ENCODE assay signal across 1 cellular context in the genomic region with DNA sequence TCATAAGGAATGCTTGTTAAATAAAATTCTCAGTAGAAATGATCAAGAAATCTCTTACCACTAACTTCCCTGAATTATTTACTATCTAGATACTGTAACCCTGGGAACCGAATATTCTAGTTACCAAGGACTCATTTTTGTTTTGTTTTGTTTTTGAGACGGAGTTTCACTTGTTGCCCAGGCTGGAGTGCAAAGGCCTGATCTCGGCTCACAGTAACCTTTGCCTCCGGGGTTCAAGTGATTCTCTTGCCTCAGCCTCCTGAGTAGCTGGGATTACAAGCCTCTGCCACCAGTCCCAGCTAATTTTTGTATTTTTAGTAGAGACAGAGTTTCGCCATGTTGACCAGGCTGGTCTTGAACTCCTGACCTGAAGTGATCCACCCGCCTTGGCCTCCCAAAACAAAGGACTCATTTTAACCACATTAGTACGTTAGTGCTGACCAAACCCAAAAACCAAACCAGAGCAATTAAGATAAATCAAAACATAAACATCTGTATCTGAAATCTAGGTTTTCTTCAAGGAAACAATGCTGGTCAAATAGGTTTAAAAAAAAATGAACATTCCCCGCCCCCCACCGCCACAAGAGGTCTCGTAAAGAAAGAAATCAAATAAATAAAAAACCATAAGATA.
A peak's percentile ranks its signal among the peaks of the same experiment; 100 is the strongest.
TF ChIP-seq lines count a peak whose summit lies in the region.

No MANE protein-coding gene starts in this region.

TF ChIP-seq in GM12878, 131 proteins besides CTCF, POLR2A, EP300 and RAD21:
- TF ChIP-seq ZNF207 (IDR thresholded peaks at IDR 0.05; ENCODE audit: borderline replicate concordance) (no peak), RBBP5 (conservative IDR thresholded peaks at IDR 0.05) (no peak), CREM (IDR thresholded peaks at IDR 0.05; ENCODE audit: low read depth) (no peak), RUNX3 (IDR thresholded peaks at IDR 0.05; ENCODE audit: low read length) (no peak), LARP7 (IDR thresholded peaks at IDR 0.05) (no peak), CBX5 (IDR thresholded peaks at IDR 0.05; ENCODE audit: low read depth) (no peak), ZNF274 (IDR thresholded peaks at IDR 0.05; ENCODE audit: insufficient read depth, insufficient read length) (no peak), SREBF2 (IDR thresholded peaks at IDR 0.05; ENCODE audit: low read length) (no peak), STAT3 (IDR thresholded peaks at IDR 0.05; ENCODE audit: low read depth, low read length) (no peak), NR2F1 (conservative IDR thresholded peaks at IDR 0.05) (0 out of 2 replicates have a peak, but pooled peaks have one; percentile 17), ZNF622 (IDR thresholded peaks at IDR 0.05) (no peak), BMI1 (IDR thresholded peaks at IDR 0.05; ENCODE audit: borderline replicate concordance) (no peak)
- TF ChIP-seq, protein P1, sequence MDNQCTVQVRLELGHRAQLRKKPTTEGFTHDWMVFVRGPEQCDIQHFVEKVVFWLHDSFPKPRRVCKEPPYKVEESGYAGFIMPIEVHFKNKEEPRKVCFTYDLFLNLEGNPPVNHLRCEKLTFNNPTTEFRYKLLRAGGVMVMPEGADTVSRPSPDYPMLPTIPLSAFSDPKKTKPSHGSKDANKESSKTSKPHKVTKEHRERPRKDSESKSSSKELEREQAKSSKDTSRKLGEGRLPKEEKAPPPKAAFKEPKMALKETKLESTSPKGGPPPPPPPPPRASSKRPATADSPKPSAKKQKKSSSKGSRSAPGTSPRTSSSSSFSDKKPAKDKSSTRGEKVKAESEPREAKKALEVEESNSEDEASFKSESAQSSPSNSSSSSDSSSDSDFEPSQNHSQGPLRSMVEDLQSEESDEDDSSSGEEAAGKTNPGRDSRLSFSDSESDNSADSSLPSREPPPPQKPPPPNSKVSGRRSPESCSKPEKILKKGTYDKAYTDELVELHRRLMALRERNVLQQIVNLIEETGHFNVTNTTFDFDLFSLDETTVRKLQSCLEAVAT (IDR thresholded peaks at IDR 0.05): 0 out of 2 replicates have a peak, but pooled peaks have one; percentile 33
- TF ChIP-seq, protein P2, sequence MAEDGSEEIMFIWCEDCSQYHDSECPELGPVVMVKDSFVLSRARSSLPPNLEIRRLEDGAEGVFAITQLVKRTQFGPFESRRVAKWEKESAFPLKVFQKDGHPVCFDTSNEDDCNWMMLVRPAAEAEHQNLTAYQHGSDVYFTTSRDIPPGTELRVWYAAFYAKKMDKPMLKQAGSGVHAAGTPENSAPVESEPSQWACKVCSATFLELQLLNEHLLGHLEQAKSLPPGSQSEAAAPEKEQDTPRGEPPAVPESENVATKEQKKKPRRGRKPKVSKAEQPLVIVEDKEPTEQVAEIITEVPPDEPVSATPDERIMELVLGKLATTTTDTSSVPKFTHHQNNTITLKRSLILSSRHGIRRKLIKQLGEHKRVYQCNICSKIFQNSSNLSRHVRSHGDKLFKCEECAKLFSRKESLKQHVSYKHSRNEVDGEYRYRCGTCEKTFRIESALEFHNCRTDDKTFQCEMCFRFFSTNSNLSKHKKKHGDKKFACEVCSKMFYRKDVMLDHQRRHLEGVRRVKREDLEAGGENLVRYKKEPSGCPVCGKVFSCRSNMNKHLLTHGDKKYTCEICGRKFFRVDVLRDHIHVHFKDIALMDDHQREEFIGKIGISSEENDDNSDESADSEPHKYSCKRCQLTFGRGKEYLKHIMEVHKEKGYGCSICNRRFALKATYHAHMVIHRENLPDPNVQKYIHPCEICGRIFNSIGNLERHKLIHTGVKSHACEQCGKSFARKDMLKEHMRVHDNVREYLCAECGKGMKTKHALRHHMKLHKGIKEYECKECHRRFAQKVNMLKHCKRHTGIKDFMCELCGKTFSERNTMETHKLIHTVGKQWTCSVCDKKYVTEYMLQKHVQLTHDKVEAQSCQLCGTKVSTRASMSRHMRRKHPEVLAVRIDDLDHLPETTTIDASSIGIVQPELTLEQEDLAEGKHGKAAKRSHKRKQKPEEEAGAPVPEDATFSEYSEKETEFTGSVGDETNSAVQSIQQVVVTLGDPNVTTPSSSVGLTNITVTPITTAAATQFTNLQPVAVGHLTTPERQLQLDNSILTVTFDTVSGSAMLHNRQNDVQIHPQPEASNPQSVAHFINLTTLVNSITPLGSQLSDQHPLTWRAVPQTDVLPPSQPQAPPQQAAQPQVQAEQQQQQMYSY (CRISPR knock-in tag; IDR thresholded peaks at IDR 0.05): no peak
- TF ChIP-seq, protein P3, sequence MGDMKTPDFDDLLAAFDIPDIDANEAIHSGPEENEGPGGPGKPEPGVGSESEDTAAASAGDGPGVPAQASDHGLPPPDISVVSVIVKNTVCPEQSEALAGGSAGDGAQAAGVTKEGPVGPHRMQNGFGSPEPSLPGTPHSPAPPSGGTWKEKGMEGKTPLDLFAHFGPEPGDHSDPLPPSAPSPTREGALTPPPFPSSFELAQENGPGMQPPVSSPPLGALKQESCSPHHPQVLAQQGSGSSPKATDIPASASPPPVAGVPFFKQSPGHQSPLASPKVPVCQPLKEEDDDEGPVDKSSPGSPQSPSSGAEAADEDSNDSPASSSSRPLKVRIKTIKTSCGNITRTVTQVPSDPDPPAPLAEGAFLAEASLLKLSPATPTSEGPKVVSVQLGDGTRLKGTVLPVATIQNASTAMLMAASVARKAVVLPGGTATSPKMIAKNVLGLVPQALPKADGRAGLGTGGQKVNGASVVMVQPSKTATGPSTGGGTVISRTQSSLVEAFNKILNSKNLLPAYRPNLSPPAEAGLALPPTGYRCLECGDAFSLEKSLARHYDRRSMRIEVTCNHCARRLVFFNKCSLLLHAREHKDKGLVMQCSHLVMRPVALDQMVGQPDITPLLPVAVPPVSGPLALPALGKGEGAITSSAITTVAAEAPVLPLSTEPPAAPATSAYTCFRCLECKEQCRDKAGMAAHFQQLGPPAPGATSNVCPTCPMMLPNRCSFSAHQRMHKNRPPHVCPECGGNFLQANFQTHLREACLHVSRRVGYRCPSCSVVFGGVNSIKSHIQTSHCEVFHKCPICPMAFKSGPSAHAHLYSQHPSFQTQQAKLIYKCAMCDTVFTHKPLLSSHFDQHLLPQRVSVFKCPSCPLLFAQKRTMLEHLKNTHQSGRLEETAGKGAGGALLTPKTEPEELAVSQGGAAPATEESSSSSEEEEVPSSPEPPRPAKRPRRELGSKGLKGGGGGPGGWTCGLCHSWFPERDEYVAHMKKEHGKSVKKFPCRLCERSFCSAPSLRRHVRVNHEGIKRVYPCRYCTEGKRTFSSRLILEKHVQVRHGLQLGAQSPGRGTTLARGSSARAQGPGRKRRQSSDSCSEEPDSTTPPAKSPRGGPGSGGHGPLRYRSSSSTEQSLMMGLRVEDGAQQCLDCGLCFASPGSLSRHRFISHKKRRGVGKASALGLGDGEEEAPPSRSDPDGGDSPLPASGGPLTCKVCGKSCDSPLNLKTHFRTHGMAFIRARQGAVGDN (IDR thresholded peaks at IDR 0.05): no peak
- TF ChIP-seq, protein P4, sequence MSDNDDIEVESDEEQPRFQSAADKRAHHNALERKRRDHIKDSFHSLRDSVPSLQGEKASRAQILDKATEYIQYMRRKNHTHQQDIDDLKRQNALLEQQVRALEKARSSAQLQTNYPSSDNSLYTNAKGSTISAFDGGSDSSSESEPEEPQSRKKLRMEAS (IDR thresholded peaks at IDR 0.05; ENCODE audit: low read depth, low read length): no peak
- TF ChIP-seq, protein P5, sequence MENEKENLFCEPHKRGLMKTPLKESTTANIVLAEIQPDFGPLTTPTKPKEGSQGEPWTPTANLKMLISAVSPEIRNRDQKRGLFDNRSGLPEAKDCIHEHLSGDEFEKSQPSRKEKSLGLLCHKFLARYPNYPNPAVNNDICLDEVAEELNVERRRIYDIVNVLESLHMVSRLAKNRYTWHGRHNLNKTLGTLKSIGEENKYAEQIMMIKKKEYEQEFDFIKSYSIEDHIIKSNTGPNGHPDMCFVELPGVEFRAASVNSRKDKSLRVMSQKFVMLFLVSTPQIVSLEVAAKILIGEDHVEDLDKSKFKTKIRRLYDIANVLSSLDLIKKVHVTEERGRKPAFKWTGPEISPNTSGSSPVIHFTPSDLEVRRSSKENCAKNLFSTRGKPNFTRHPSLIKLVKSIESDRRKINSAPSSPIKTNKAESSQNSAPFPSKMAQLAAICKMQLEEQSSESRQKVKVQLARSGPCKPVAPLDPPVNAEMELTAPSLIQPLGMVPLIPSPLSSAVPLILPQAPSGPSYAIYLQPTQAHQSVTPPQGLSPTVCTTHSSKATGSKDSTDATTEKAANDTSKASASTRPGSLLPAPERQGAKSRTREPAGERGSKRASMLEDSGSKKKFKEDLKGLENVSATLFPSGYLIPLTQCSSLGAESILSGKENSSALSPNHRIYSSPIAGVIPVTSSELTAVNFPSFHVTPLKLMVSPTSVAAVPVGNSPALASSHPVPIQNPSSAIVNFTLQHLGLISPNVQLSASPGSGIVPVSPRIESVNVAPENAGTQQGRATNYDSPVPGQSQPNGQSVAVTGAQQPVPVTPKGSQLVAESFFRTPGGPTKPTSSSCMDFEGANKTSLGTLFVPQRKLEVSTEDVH (IDR thresholded peaks at IDR 0.05; ENCODE audit: low read depth, partially characterized antibody): no peak
- TF ChIP-seq, protein P6, sequence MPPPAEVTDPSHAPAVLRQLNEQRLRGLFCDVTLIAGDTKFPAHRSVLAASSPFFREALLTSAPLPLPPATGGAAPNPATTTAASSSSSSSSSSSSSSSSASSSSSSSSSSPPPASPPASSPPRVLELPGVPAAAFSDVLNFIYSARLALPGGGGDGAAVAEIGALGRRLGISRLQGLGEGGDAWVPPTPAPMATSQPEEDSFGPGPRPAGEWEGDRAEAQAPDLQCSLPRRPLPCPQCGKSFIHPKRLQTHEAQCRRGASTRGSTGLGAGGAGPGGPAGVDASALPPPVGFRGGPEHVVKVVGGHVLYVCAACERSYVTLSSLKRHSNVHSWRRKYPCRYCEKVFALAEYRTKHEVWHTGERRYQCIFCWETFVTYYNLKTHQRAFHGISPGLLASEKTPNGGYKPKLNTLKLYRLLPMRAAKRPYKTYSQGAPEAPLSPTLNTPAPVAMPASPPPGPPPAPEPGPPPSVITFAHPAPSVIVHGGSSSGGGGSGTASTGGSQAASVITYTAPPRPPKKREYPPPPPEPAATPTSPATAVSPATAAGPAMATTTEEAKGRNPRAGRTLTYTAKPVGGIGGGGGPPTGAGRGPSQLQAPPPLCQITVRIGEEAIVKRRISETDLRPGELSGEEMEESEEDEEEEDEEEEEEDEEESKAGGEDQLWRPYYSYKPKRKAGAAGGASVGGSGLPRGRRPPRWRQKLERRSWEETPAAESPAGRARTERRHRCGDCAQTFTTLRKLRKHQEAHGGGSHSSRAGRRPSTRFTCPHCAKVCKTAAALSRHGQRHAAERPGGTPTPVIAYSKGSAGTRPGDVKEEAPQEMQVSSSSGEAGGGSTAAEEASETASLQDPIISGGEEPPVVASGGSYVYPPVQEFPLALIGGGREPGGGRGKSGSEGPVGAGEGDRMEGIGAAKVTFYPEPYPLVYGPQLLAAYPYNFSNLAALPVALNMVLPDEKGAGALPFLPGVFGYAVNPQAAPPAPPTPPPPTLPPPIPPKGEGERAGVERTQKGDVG (CRISPR knock-in tag; IDR thresholded peaks at IDR 0.05): no peak
